8 cellular contexts compared by ENCODE assay signal in genomic region chr1:155591770-155592169, GRCh38. TPM values are rescaled to one million over a fixed set of nuclear protein-coding genes. Genes with fewer than 3 reads are reported as not detected.
DNase-seq lines count a peak whose midpoint lies in the region; ATAC-seq and TF ChIP-seq lines count a peak whose summit lies in the region.

No MANE protein-coding gene starts in this region.

- H3K9ac ChIP-seq in SK-N-MC (ENCODE audit: insufficient read length), result no peak overlapping the region

- H3K4me3 ChIP-seq in SK-N-MC (no peak overlapping the region), mucosa of descending colon (no peak overlapping the region)

- no peaks in the 10 kb centered on the region for H3K9me3 ChIP-seq in SK-N-MC (ENCODE audit: low read depth, low read length)
- no peaks in the 10 kb centered on the region for H3K9me3 ChIP-seq in mucosa of descending colon

- no peaks in the 10 kb centered on the region for H3K4me1 ChIP-seq in mucosa of descending colon (ENCODE audit: low read depth)

- intact Hi-C loops in mucosa of descending colon (cut with DNase I, micrococcal nuclease), result no loop called here

- peak; percentile 79 for ATAC-seq in mucosa of descending colon
- ATAC-seq in GM18511 (IDR thresholded peaks at IDR 0.05; ENCODE audit: unreplicated experiment), result no peak

- no peaks in the 10 kb centered on the region for H3K36me3 ChIP-seq in SK-N-MC (ENCODE audit: insufficient read depth, low read length)
- no peaks in the 10 kb centered on the region for H3K36me3 ChIP-seq in mucosa of descending colon (ENCODE audit: low read depth)

- H3K27ac ChIP-seq in SK-N-MC, result no peak overlapping the region

- DNase-seq in stimulated activated naive CD4-positive, alpha-beta T cell (lab: John Stamatoyannopoulos, UW), result peak in 4 of 6 experiments; percentile 3 to 71 (median 48)
- DNase-seq in stimulated activated naive CD4-positive, alpha-beta T cell treated with Interleukin-2 at 50 U/mL for 16 hours (lab: John Stamatoyannopoulos, UW), result no peak
- peak; percentile 11 for DNase-seq in NCI-H1048 (lab: John Stamatoyannopoulos, UW)
- DNase-seq in SK-N-MC (ENCODE audit: low read depth, low spot score), result peak; percentile 58
- DNase-seq in epidermal melanocyte (ENCODE audit: insufficient read length, low spot score), result peak; percentile 26
- peak in 1 of 3 donors; percentile 58 for DNase-seq in mucosa of descending colon
- no peak for DNase-seq in activated effector memory CD4-positive, alpha-beta T cell treated with anti-CD3 and anti-CD28 coated beads, Interleukin-2, amount 50 U/mL, for 16 hours

- no peak for TF ChIP-seq CTCF in mucosa of descending colon (IDR thresholded peaks at IDR 0.05)

RNA-seq across cellular contexts. Expression of gene MSTO1, which starts 18.2 kb away (rescaled TPM):
- 10 to 100 TPM; 21.2 to 24.1 (median 23.1) TPM for total RNA-seq in mucosa of descending colon

RNA-seq across cellular contexts. Expression of gene ASH1L, which starts 29.2 kb away (rescaled TPM):
- total RNA-seq in mucosa of descending colon, result 100 to 1,000 TPM in 1 of 3 donors, 10 to 100 TPM in 2; 50.4 to 100 (median 64.4) TPM

Comparison
In these comparisons a context has a peak if more than half of its experiments do, and no peak if none do; other contexts are left out.
1. DNase-seq: peak in stimulated activated naive CD4-positive, alpha-beta T cell (4 of 6), NCI-H1048 (single experiment), SK-N-MC (single experiment) and epidermal melanocyte (single experiment); none in stimulated activated naive CD4-positive, alpha-beta T cell treated with Interleukin-2 at 50 U/mL for 16 hours (single experiment) and activated effector memory CD4-positive, alpha-beta T cell treated with anti-CD3 and anti-CD28 coated beads, Interleukin-2, amount 50 U/mL, for 16 hours (single experiment).